In genomic region chr1:220498188-220498587, GRCh38 we compare ENCODE assay signal across 16 cellular contexts. TPM values are rescaled to one million over a fixed set of nuclear protein-coding genes. Genes with fewer than 3 reads are reported as not detected.
DNase-seq lines count a peak whose midpoint lies in the region; ATAC-seq and TF ChIP-seq lines count a peak whose summit lies in the region.
"Had no signal": no experiment of that assay in that cellular context is flagged by ENCODE, and none has a peak within 500 bp of the region (broad histone marks: within the 10 kb centered on the region; RNA-seq: fewer than 3 reads in every experiment).

No MANE protein-coding gene starts in this region.

- TF ChIP-seq POLR2A in prostate gland (IDR thresholded peaks at IDR 0.05) = no peak

- no peak overlapping the region for H2BK120ac ChIP-seq in mesenchymal stem cell (ENCODE audit: low read depth, low read length)

- H3K27ac ChIP-seq in mammary epithelial cell (ENCODE audit: insufficient read depth, low read depth, low read length) (peak overlapping the region; percentile 3), mesenchymal stem cell (ENCODE audit: low read length, poor library complexity, severe bottlenecking) (no peak overlapping the region), prostate gland (no peak overlapping the region)
- H3K27ac ChIP-seq: adrenal gland; BLaER1 treated with 17β-estradiol and CSF1 and Interleukin-3, amounts not matched to agents 10 nM and 100 nM had no signal

- no peaks in the 10 kb centered on the region for H4K20me1 ChIP-seq in mammary epithelial cell (ENCODE audit: insufficient read depth, low read length)
- H4K20me1 ChIP-seq: BLaER1 treated with 17β-estradiol and CSF1 and Interleukin-3, amounts not matched to agents 10 nM and 100 nM had no signal

- peak; percentile 31 for DNase-seq in EH (ENCODE audit: low read depth)
- peak; percentile 11 to 72 for DNase-seq in NCI-H446 (lab: John Stamatoyannopoulos, UW)
- peak; percentile 92 for DNase-seq in mammary epithelial cell
- no peak for DNase-seq in mesenchymal stem cell
- no peak for DNase-seq in Right ventricle myocardium superior
- DNase-seq in activated naive CD4-positive, alpha-beta T cell treated with anti-CD3 and anti-CD28 coated beads, Interleukin-2, amount 50 U/mL, for 72 hours (ENCODE audit: low spot score in 2 of 2) = no peak
- no peak for DNase-seq in prostate gland (ENCODE audit: low spot score)
- DNase-seq: activated CD4-positive, alpha-beta T cell treated with anti-CD3 and anti-CD28 coated beads, Interleukin-2, amount 10 ng/mL, durations not matched to agents 24 days and 14 days; activated T-cell treated with anti-CD3 and anti-CD28 coated beads, Interleukin-2, amount 50 U/mL, for 1 hour; adrenal gland; hypothalamus; left ventricle myocardium superior; naive thymus-derived CD4-positive, alpha-beta T cell; NCI-H1092 treated with DMSO at 0.1 percent for 48 hours had no signal

- 15% methylated on average over 2 of the region's 2 CpGs for WGBS in mammary epithelial cell (ENCODE audit: low coverage, missing lambda C conversion rate)
- 80% methylated on average over 2 of the region's 2 CpGs for WGBS in mesenchymal stem cell
- 64% methylated on average over 2 of the region's 2 CpGs for WGBS in prostate gland

- H3K4me3 ChIP-seq in mammary epithelial cell (replicated peaks in 1 of 3; ENCODE audit: insufficient read depth in 1 of 3, low read depth in 2 of 3, low read length in 3 of 3) (no peak overlapping the region), mesenchymal stem cell (ENCODE audit: insufficient read depth in 1 of 2, low read depth in 1 of 2, low read length in 2 of 2) (no peak overlapping the region), prostate gland (no peak overlapping the region)
- H3K4me3 ChIP-seq: adrenal gland; BLaER1 treated with 17β-estradiol and CSF1 and Interleukin-3, amounts not matched to agents 10 nM and 100 nM had no signal

- no peak overlapping the region for H4K8ac ChIP-seq in mesenchymal stem cell (ENCODE audit: low read length)

- no peak overlapping the region for H2BK5ac ChIP-seq in mesenchymal stem cell (ENCODE audit: low read depth, low read length, poor library complexity, severe bottlenecking)

- no peak for TF ChIP-seq CTCF in mammary epithelial cell (conservative IDR thresholded peaks at IDR 0.05 in 1 of 2, IDR thresholded peaks at IDR 0.05 in 1 of 2; ENCODE audit: extremely low read depth in 1 of 2, insufficient read depth in 1 of 2, low read depth in 1 of 2, low read length in 2 of 2)
- TF ChIP-seq CTCF in prostate gland (IDR thresholded peaks at IDR 0.05) = no peak

- H2AFZ ChIP-seq in mammary epithelial cell (ENCODE audit: low read depth, low read length) (no peak overlapping the region), mesenchymal stem cell (ENCODE audit: low read depth, low read length) (no peak overlapping the region)

- CTCF ChIA-PET in mammary epithelial cell (lab: Charles Lee; ENCODE audit: low non-redundant PET) = no interaction called here

- H3K36me3 ChIP-seq in mammary epithelial cell (ENCODE audit: insufficient read depth, low read length) (no peaks in the 10 kb centered on the region), mesenchymal stem cell (ENCODE audit: control insufficient read depth in 1 of 2, insufficient read depth in 2 of 2, low read depth in 1 of 2, low read length in 2 of 2) (no peaks in the 10 kb centered on the region), prostate gland (no peaks in the 10 kb centered on the region)
- H3K36me3 ChIP-seq: adrenal gland; BLaER1 treated with 17β-estradiol and CSF1 and Interleukin-3, amounts not matched to agents 10 nM and 100 nM had no signal

- H3K4me1 ChIP-seq in mammary epithelial cell (ENCODE audit: insufficient read depth, low read length) (peaks cover 16% of the 10 kb centered on the region), mesenchymal stem cell (ENCODE audit: control insufficient read depth, insufficient read depth, low read depth, low read length) (no peaks in the 10 kb centered on the region), prostate gland (replicated peaks) (no peaks in the 10 kb centered on the region)
- H3K4me1 ChIP-seq: adrenal gland; BLaER1 treated with 17β-estradiol and CSF1 and Interleukin-3, amounts not matched to agents 10 nM and 100 nM had no signal

- H3K23ac ChIP-seq in mesenchymal stem cell (ENCODE audit: low read length in 2 of 2) = no peak overlapping the region

- H3K4me2 ChIP-seq in mammary epithelial cell (ENCODE audit: insufficient read depth, low read depth, low read length) (peak overlapping the region; percentile 24), mesenchymal stem cell (ENCODE audit: low read length, poor library complexity, severe bottlenecking) (no peak overlapping the region)
- H3K4me2 ChIP-seq: BLaER1 treated with 17β-estradiol and CSF1 and Interleukin-3, amounts not matched to agents 10 nM and 100 nM had no signal

- intact Hi-C loops in mammary epithelial cell (cut with micrococcal nuclease) (no loop called here), Right ventricle myocardium superior (cut with DNase I) (no loop called here), prostate gland (cut with DNase I) (no loop called here)

- H3K9me3 ChIP-seq in mammary epithelial cell (replicated peaks; ENCODE audit: insufficient read depth, low read length) (no peaks in the 10 kb centered on the region), mesenchymal stem cell (ENCODE audit: control insufficient read depth, low read length) (no peaks in the 10 kb centered on the region), prostate gland (no peaks in the 10 kb centered on the region)
- H3K9me3 ChIP-seq: adrenal gland; BLaER1 treated with 17β-estradiol and CSF1 and Interleukin-3, amounts not matched to agents 10 nM and 100 nM had no signal

- dilution Hi-C loops in mammary epithelial cell (cut with HindIII; ENCODE audit: low sequenced_read_pairs) = no loop called here

- H2BK15ac ChIP-seq in mesenchymal stem cell (ENCODE audit: low read depth, poor library complexity, severe bottlenecking) = no peak overlapping the region

- H3K79me2 ChIP-seq in mammary epithelial cell (ENCODE audit: insufficient read depth, low read length) = no peaks in the 10 kb centered on the region

- no peaks in the 10 kb centered on the region for H3K79me1 ChIP-seq in mesenchymal stem cell (replicated peaks; ENCODE audit: low read length, poor library complexity, severe bottlenecking)

- H3K27me3 ChIP-seq in mammary epithelial cell (ENCODE audit: insufficient read depth, low read length) = no peaks in the 10 kb centered on the region
- H3K27me3 ChIP-seq in mesenchymal stem cell (ENCODE audit: control insufficient read depth in 1 of 2, insufficient read depth in 1 of 2, low read length in 2 of 2) = no peaks in the 10 kb centered on the region
- no peaks in the 10 kb centered on the region for H3K27me3 ChIP-seq in prostate gland (replicated peaks; ENCODE audit: insufficient read depth)
- H3K27me3 ChIP-seq: adrenal gland; BLaER1 treated with 17β-estradiol and CSF1 and Interleukin-3, amounts not matched to agents 10 nM and 100 nM had no signal

- H3K36me3 Mint-ChIP-seq in activated naive CD4-positive, alpha-beta T cell treated with anti-CD3 and anti-CD28 coated beads, Interleukin-2, amount 50 U/mL, for 72 hours = no peaks in the 10 kb centered on the region
- H3K36me3 Mint-ChIP-seq: naive thymus-derived CD4-positive, alpha-beta T cell had no signal

- no peak overlapping the region for H3K9ac ChIP-seq in mammary epithelial cell (ENCODE audit: insufficient read depth, low read length)
- peak overlapping the region; percentile 31 for H3K9ac ChIP-seq in mesenchymal stem cell (ENCODE audit: low read length)
- H3K9ac ChIP-seq: BLaER1 treated with 17β-estradiol and CSF1 and Interleukin-3, amounts not matched to agents 10 nM and 100 nM had no signal

- in situ Hi-C loops in mammary epithelial cell (cut with MboI; ENCODE audit: low sequenced_read_pairs in 2 of 2) = no loop called here

- H2AK5ac ChIP-seq in mesenchymal stem cell (ENCODE audit: low read length, severe bottlenecking) = no peak overlapping the region

- no peak overlapping the region for H3K14ac ChIP-seq in mesenchymal stem cell (ENCODE audit: low read length in 2 of 2)

- H3K9me3 Mint-ChIP-seq in activated naive CD4-positive, alpha-beta T cell treated with anti-CD3 and anti-CD28 coated beads, Interleukin-2, amount 50 U/mL, for 72 hours = no peaks in the 10 kb centered on the region
- H3K9me3 Mint-ChIP-seq: activated CD4-positive, alpha-beta T cell treated with anti-CD3 and anti-CD28 coated beads, Interleukin-2, amount 10 ng/mL, durations not matched to agents 24 days and 14 days had no signal

- no peak overlapping the region for H3K4ac ChIP-seq in mesenchymal stem cell (ENCODE audit: low read depth in 1 of 2, low read length in 2 of 2)

- ATAC-seq in Right ventricle myocardium superior (ENCODE audit: poor library complexity) (no peak), HG03342 (IDR thresholded peaks at IDR 0.05; ENCODE audit: unreplicated experiment) (no peak)
- no peak for ATAC-seq in activated naive CD4-positive, alpha-beta T cell treated with anti-CD3 and anti-CD28 coated beads, Interleukin-2, amount 50 U/mL, for 72 hours
- ATAC-seq: left ventricle myocardium superior; naive thymus-derived CD4-positive, alpha-beta T cell had no signal

- H3K27ac Mint-ChIP-seq in activated naive CD4-positive, alpha-beta T cell treated with anti-CD3 and anti-CD28 coated beads, Interleukin-2, amount 50 U/mL, for 72 hours = no peak overlapping the region
- H3K27ac Mint-ChIP-seq: activated CD4-positive, alpha-beta T cell treated with anti-CD3 and anti-CD28 coated beads, Interleukin-2, amount 10 ng/mL, durations not matched to agents 24 days and 14 days; naive thymus-derived CD4-positive, alpha-beta T cell had no signal

- H2BK12ac ChIP-seq in mesenchymal stem cell (ENCODE audit: low read length in 2 of 2) = no peak overlapping the region

- H3K18ac ChIP-seq in mesenchymal stem cell (ENCODE audit: low read depth in 1 of 2, low read length in 2 of 2) = no peak overlapping the region

- BruUV-seq in mammary epithelial cell (replicated peaks; lab: Mats Ljungman, UMichigan) = no TSS peak

- H4K91ac ChIP-seq in mesenchymal stem cell (ENCODE audit: low read length) = no peak overlapping the region

RNA-seq across cellular contexts. Expression of gene MARK1, which starts 29.7 kb away (rescaled TPM):
- total RNA-seq in mammary epithelial cell (10 to 100 TPM in 1 of 2 donors, 1 to 10 TPM in 1; 9.3 to 14.7 TPM), Right ventricle myocardium superior (13.7 TPM), prostate gland (10 to 100 TPM in 1 of 2 donors, 1 to 10 TPM in 1; 7.2 to 20.9 TPM)
- polyA plus RNA-seq in mammary epithelial cell = 5.0 TPM
- 5.9 TPM for polyA minus RNA-seq in mammary epithelial cell
- 0.66 TPM for polyA plus RNA-seq in mesenchymal stem cell (2013, experiment 1 of 2)
- 0.81 TPM for polyA plus RNA-seq in mesenchymal stem cell (2013, experiment 2 of 2)
- total RNA-seq in activated naive CD4-positive, alpha-beta T cell treated with anti-CD3 and anti-CD28 coated beads, Interleukin-2, amount 50 U/mL, for 72 hours = not detected
- total RNA-seq: activated CD4-positive, alpha-beta T cell treated with anti-CD3 and anti-CD28 coated beads, Interleukin-2, amount 10 ng/mL, durations not matched to agents 24 days and 14 days; naive thymus-derived CD4-positive, alpha-beta T cell had no signal
- polyA plus RNA-seq: naive thymus-derived CD4-positive, alpha-beta T cell had no signal

Comparison
In these comparisons a context has a peak if more than half of its experiments do, and no peak if none do; other contexts are left out.
1. DNase-seq: peak in EH (single experiment), NCI-H446 (2 of 2) and mammary epithelial cell (single experiment); none in mesenchymal stem cell (single experiment), Right ventricle myocardium superior (single experiment), activated naive CD4-positive, alpha-beta T cell treated with anti-CD3 and anti-CD28 coated beads, Interleukin-2, amount 50 U/mL, for 72 hours (0 of 2) and prostate gland (single experiment).
2. RNA of gene MARK1, which starts 29.7 kb away (total RNA-seq): 7.2 to 20.9 TPM in prostate gland, 9.3 to 14.7 TPM in mammary epithelial cell and 13.7 TPM in Right ventricle myocardium superior (single experiment); not detected in activated naive CD4-positive, alpha-beta T cell treated with anti-CD3 and anti-CD28 coated beads, Interleukin-2, amount 50 U/mL, for 72 hours; every median in the first group is over 4 times any median in the second.